ENCODE assay signal across 8 cellular contexts in the genomic region with DNA sequence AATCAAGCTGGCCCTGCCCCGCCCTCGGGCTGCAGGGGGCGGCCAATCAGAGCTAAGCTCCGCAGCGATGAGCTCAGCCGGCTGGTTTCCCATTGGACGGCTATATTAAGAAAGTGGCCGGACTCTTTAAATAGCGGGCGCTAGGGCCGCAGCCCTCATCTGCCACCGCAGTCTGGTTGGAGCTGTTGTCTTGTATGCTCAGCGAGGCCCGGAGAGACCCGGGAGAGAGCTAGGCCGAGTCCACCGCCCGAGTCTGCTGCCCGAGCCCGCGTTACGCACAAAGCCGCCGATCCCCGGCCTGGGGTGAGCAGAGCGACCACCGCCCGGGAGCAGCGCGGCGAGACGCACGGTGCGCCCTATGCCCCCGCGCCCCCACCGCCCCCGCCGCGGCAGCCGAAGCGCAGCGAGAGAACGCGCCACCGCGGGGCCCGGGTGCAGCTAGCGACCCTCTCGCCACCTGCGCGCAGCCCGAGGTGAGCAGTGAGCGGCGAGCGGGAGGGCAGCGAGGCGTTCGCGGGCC. TPM values are rescaled to one million over a fixed set of nuclear protein-coding genes. Genes with fewer than 3 reads are reported as not detected.
DNase-seq lines count a peak whose midpoint lies in the region; ATAC-seq and TF ChIP-seq lines count a peak whose summit lies in the region.

Gene RHOB (plus strand): TSS at position 158 of the 520 bp plus-strand sequence. CDS start 392 bp downstream, outside the sequence.

- H3K36me3 ChIP-seq in kidney epithelial cell (ENCODE audit: control insufficient read depth, insufficient read depth, low read length): peaks cover 3% of the 10 kb centered on the region

- no peak for TF ChIP-seq CTCF in AG09309 (IDR thresholded peaks at IDR 0.05; ENCODE audit: control insufficient read depth, insufficient read depth, low read depth, low read length, missing control alignments)
- TF ChIP-seq CTCF in choroid plexus epithelial cell (conservative IDR thresholded peaks at IDR 0.05; ENCODE audit: low read depth, low read length): peak; percentile 1
- TF ChIP-seq CTCF in kidney epithelial cell (IDR thresholded peaks at IDR 0.05; ENCODE audit: insufficient read depth, low read length, poor library complexity, severe bottlenecking): no peak

- ATAC-seq in GM19035 (IDR thresholded peaks at IDR 0.05; ENCODE audit: unreplicated experiment) (peak; percentile 94), HG03342 (IDR thresholded peaks at IDR 0.05; ENCODE audit: unreplicated experiment) (peak; percentile 98)

- H3K27me3 ChIP-seq in kidney epithelial cell (ENCODE audit: control insufficient read depth, insufficient read depth, low read length): no peaks in the 10 kb centered on the region

- peak; percentile 95 for DNase-seq in AG09309 (ENCODE audit: low read depth)
- DNase-seq in NCI-H446 treated with DMSO at 0.1 percent for 48 hours (lab: John Stamatoyannopoulos, UW): peak; percentile 99
- DNase-seq in activated CD4-positive, alpha-beta T cell treated with anti-CD3 and anti-CD28 coated beads for 4 hours: peak; percentile 83 to 85
- DNase-seq in choroid plexus epithelial cell (ENCODE audit: low read depth): peak; percentile 99
- peak; percentile 88 for DNase-seq in kidney epithelial cell (ENCODE audit: low read depth)
- DNase-seq in stimulated activated CD4-positive, alpha-beta T cell treated with anti-CD3 and anti-CD28 coated beads, Interleukin-15, amount 100 ng/mL, for 24 hours: peak; percentile 93

- H3K4me3 ChIP-seq in AG09309 (ENCODE audit: control insufficient read depth, low read depth, low read length): peak within 1 kb of the TSS; percentile 79
- peak within 1 kb of the TSS; percentile 76 for H3K4me3 ChIP-seq in choroid plexus epithelial cell (ENCODE audit: low read depth, low read length)
- peak within 1 kb of the TSS; percentile 73 for H3K4me3 ChIP-seq in kidney epithelial cell (ENCODE audit: low read depth, low read length)

RNA-seq across cellular contexts. Expression of gene RHOB, which starts in this region (rescaled TPM):
- 204 and 245 TPM in 2 replicates for total RNA-seq in kidney epithelial cell

Comparison
In these comparisons a context has a peak if more than half of its experiments do, and no peak if none do; other contexts are left out.
1. Peak in every context shown above with its lines: DNase-seq, ATAC-seq and H3K4me3 ChIP-seq.